Comparison of ENCODE assay signal across 9 cellular contexts in genomic region chr20:46917155-46917554, GRCh38. TPM values are rescaled to one million over a fixed set of nuclear protein-coding genes. Genes with fewer than 3 reads are reported as not detected.
"Had no signal": no experiment of that assay in that cellular context is flagged by ENCODE, and none has a peak within 500 bp of the region (broad histone marks: within the 10 kb centered on the region; RNA-seq: fewer than 3 reads in every experiment).

No MANE protein-coding gene starts in this region.

- H3K4me3 ChIP-seq: GM23248 had no signal

- H3K27ac Mint-ChIP-seq: H9 had no signal

- DNase-seq: GM23248, GOT3, H9, HCEC 1CT, IMR-90, KBM-7 had no signal

- H3K4me2 ChIP-seq: KMS-11 had no signal

- H3K9ac ChIP-seq: GM23248, KMS-11 had no signal

- H3K27ac ChIP-seq: GM23248, KMS-11 had no signal

- H2AFZ ChIP-seq: GM23248 had no signal

- H3K4me3 Mint-ChIP-seq: H9 had no signal

- FAIRE-seq: H54 had no signal

RNA-seq across cellular contexts. Expression of gene EYA2, which starts 22.5 kb away (rescaled TPM):
- total RNA-seq: GM23248, HT-29 had no signal
